ENCODE assay signal across 32 cellular contexts in genomic region chr7:121101083-121101482, GRCh38.
"Had no signal": no experiment of that assay in that cellular context is flagged by ENCODE, and none has a peak within 500 bp of the region (broad histone marks: within the 10 kb centered on the region; RNA-seq: fewer than 3 reads in every experiment).

No MANE protein-coding gene starts in this region.

- H3K27me3 Mint-ChIP-seq: activated B cell treated with CpG ODN at 0.5 μM for 24 hours had no signal

- H3K4me1 ChIP-seq: adrenal gland, body of pancreas, colonic mucosa had no signal

- H3K27me3 ChIP-seq: adrenal gland, body of pancreas, colonic mucosa, gastrocnemius medialis, heart left ventricle had no signal

- H3K4me3 ChIP-seq: adrenal gland, body of pancreas, colonic mucosa, gastrocnemius medialis, heart left ventricle had no signal

- DNase-seq: activated B cell treated with CpG ODN at 0.5 μM for 24 hours; activated CD4-positive, alpha-beta T cell treated with anti-CD3 and anti-CD28 coated beads for 48 hours; activated CD4-positive, alpha-beta T cell treated with anti-CD3 and anti-CD28 coated beads, Interleukin-2, amount 50 U/mL, for 1 hour; activated CD4-positive, alpha-beta T cell treated with anti-CD3 and anti-CD28 coated beads, Interleukin-2, amount 50 U/mL, for 48 hours; activated CD8-positive, alpha-beta memory T cell treated with anti-CD3 and anti-CD28 coated beads, Interleukin-2, amount 10 ng/mL, durations not matched to agents 7 days and 5 days; activated CD8-positive, alpha-beta memory T cell treated with anti-CD3 and anti-CD28 coated beads, Interleukin-2, amount 50 U/mL, for 4 hours; activated CD8-positive, alpha-beta T cell treated with anti-CD3 and anti-CD28 coated beads, Interleukin-2, amount 10 ng/mL, durations not matched to agents 7 days and 5 days; activated effector memory CD4-positive, alpha-beta T cell treated with anti-CD3 and anti-CD28 coated beads, Interleukin-2, amount 50 U/mL, for 16 hours; activated naive CD4-positive, alpha-beta T cell treated with anti-CD3 and anti-CD28 coated beads for 36 hours; activated naive CD8-positive, alpha-beta T cell treated with anti-CD3 and anti-CD28 coated beads for 36 hours; activated naive CD8-positive, alpha-beta T cell treated with anti-CD3 and anti-CD28 coated beads, Interleukin-2, amount 50 U/mL, for 24 hours; activated T-cell treated with anti-CD3 and anti-CD28 coated beads, Interleukin-2, amount 50 U/mL, for 1 hour; adrenal gland; amygdala; aorta; body of pancreas; caudate nucleus; colonic mucosa; effector CD8-positive, alpha-beta T cell; foreskin fibroblast; gastrocnemius medialis; glutamatergic neuron; heart left ventricle; T-cell; T1000; WERI-Rb-1 had no signal

- H3K36me3 ChIP-seq: colonic mucosa, WERI-Rb-1 had no signal

- H3K9me3 ChIP-seq: adrenal gland, body of pancreas, colonic mucosa, gastrocnemius medialis, heart left ventricle had no signal

- H3K27ac ChIP-seq: adrenal gland, body of pancreas, colonic mucosa, heart left ventricle, WERI-Rb-1 had no signal

- H3K4me3 Mint-ChIP-seq: activated B cell treated with CpG ODN at 0.5 μM for 24 hours; activated CD8-positive, alpha-beta memory T cell treated with anti-CD3 and anti-CD28 coated beads, Interleukin-2, amount 10 ng/mL, durations not matched to agents 7 days and 5 days; activated CD8-positive, alpha-beta T cell treated with anti-CD3 and anti-CD28 coated beads, Interleukin-2, amount 10 ng/mL, durations not matched to agents 7 days and 5 days; activated naive CD4-positive, alpha-beta T cell treated with anti-CD3 and anti-CD28 coated beads for 36 hours; activated naive CD4-positive, alpha-beta T cell treated with anti-CD3 and anti-CD28 coated beads, Interleukin-2, amount 50 U/mL, for 24 hours; activated naive CD8-positive, alpha-beta T cell treated with anti-CD3 and anti-CD28 coated beads for 36 hours; activated naive CD8-positive, alpha-beta T cell treated with anti-CD3 and anti-CD28 coated beads, Interleukin-2, amount 50 U/mL, for 24 hours; activated T-helper 17 cell treated with anti-CD3 and anti-CD28 coated beads, Interleukin-2, amount 50 U/mL, for 72 hours; endodermal cell; T-cell; T-helper 1 cell treated with Interleukin-12 subunit alpha and Interleukin-12 subunit beta and Interleukin-4 antibody, amounts not matched to agents 30 μg/mL and 1 μg/mL, for 36 hours had no signal

- H3K27ac Mint-ChIP-seq: activated B cell treated with CpG ODN at 0.5 μM for 24 hours; activated CD8-positive, alpha-beta memory T cell treated with anti-CD3 and anti-CD28 coated beads, Interleukin-2, amount 10 ng/mL, durations not matched to agents 7 days and 5 days; activated CD8-positive, alpha-beta T cell treated with anti-CD3 and anti-CD28 coated beads, Interleukin-2, amount 10 ng/mL, durations not matched to agents 7 days and 5 days; activated naive CD4-positive, alpha-beta T cell treated with anti-CD3 and anti-CD28 coated beads for 36 hours; activated naive CD4-positive, alpha-beta T cell treated with anti-CD3 and anti-CD28 coated beads, Interleukin-2, amount 50 U/mL, for 24 hours; activated naive CD8-positive, alpha-beta T cell treated with anti-CD3 and anti-CD28 coated beads for 36 hours; activated naive CD8-positive, alpha-beta T cell treated with anti-CD3 and anti-CD28 coated beads, Interleukin-2, amount 50 U/mL, for 24 hours; activated T-helper 17 cell treated with anti-CD3 and anti-CD28 coated beads, Interleukin-2, amount 50 U/mL, for 72 hours; endodermal cell; T-cell; T-helper 1 cell treated with Interleukin-12 subunit alpha and Interleukin-12 subunit beta and Interleukin-4 antibody, amounts not matched to agents 30 μg/mL and 1 μg/mL, for 36 hours had no signal

- H3K9me3 Mint-ChIP-seq: activated B cell treated with CpG ODN at 0.5 μM for 24 hours; activated naive CD4-positive, alpha-beta T cell treated with anti-CD3 and anti-CD28 coated beads for 36 hours; activated naive CD4-positive, alpha-beta T cell treated with anti-CD3 and anti-CD28 coated beads, Interleukin-2, amount 50 U/mL, for 24 hours; activated naive CD8-positive, alpha-beta T cell treated with anti-CD3 and anti-CD28 coated beads for 36 hours; activated naive CD8-positive, alpha-beta T cell treated with anti-CD3 and anti-CD28 coated beads, Interleukin-2, amount 50 U/mL, for 24 hours; activated T-helper 17 cell treated with anti-CD3 and anti-CD28 coated beads, Interleukin-2, amount 50 U/mL, for 72 hours; endodermal cell; T-cell; T-helper 1 cell treated with Interleukin-12 subunit alpha and Interleukin-12 subunit beta and Interleukin-4 antibody, amounts not matched to agents 30 μg/mL and 1 μg/mL, for 36 hours had no signal

- H3K36me3 Mint-ChIP-seq: activated CD8-positive, alpha-beta memory T cell treated with anti-CD3 and anti-CD28 coated beads, Interleukin-2, amount 10 ng/mL, durations not matched to agents 7 days and 5 days; activated naive CD4-positive, alpha-beta T cell treated with anti-CD3 and anti-CD28 coated beads, Interleukin-2, amount 50 U/mL, for 24 hours; activated naive CD8-positive, alpha-beta T cell treated with anti-CD3 and anti-CD28 coated beads for 36 hours; T-cell had no signal

- H3K4me1 Mint-ChIP-seq: activated B cell treated with CpG ODN at 0.5 μM for 24 hours; activated CD8-positive, alpha-beta memory T cell treated with anti-CD3 and anti-CD28 coated beads, Interleukin-2, amount 10 ng/mL, durations not matched to agents 7 days and 5 days; activated naive CD4-positive, alpha-beta T cell treated with anti-CD3 and anti-CD28 coated beads, Interleukin-2, amount 50 U/mL, for 24 hours; activated naive CD8-positive, alpha-beta T cell treated with anti-CD3 and anti-CD28 coated beads for 36 hours; activated naive CD8-positive, alpha-beta T cell treated with anti-CD3 and anti-CD28 coated beads, Interleukin-2, amount 50 U/mL, for 24 hours; activated T-helper 17 cell treated with anti-CD3 and anti-CD28 coated beads, Interleukin-2, amount 50 U/mL, for 72 hours; T-cell had no signal

- ATAC-seq: activated CD4-positive, CD25-positive, alpha-beta regulatory T cell treated with anti-CD3 and anti-CD28 coated beads, Interleukin-2, amount 50 U/mL, for 24 hours; activated CD8-positive, alpha-beta memory T cell treated with anti-CD3 and anti-CD28 coated beads, Interleukin-2, amount 10 ng/mL, durations not matched to agents 7 days and 5 days; activated CD8-positive, alpha-beta T cell treated with anti-CD3 and anti-CD28 coated beads, Interleukin-2, amount 10 ng/mL, durations not matched to agents 7 days and 5 days; activated naive CD8-positive, alpha-beta T cell treated with anti-CD3 and anti-CD28 coated beads, Interleukin-2, amount 50 U/mL, for 24 hours; activated T-helper 17 cell treated with anti-CD3 and anti-CD28 coated beads, Interleukin-2, amount 50 U/mL, for 72 hours; body of pancreas; esophagus mucosa; gastrocnemius medialis; heart left ventricle; T-cell had no signal
